Comparison of ENCODE assay signal across 24 cellular contexts in genomic region chr9:130921483-130921806, GRCh38. TPM values are rescaled to one million over a fixed set of nuclear protein-coding genes. Genes with fewer than 3 reads are reported as not detected.
"Had no signal": no experiment of that assay in that cellular context is flagged by ENCODE, and none has a peak within 500 bp of the region (broad histone marks: within the 10 kb centered on the region; RNA-seq: fewer than 3 reads in every experiment).

No MANE protein-coding gene starts in this region.

- H3K4me3 ChIP-seq: colonic mucosa, heart left ventricle, thyroid gland had no signal

- H3K9me3 Mint-ChIP-seq: naive thymus-derived CD4-positive, alpha-beta T cell; type B pancreatic cell had no signal

- H3K27ac ChIP-seq: colonic mucosa, heart left ventricle, thyroid gland had no signal

- H3K4me3 Mint-ChIP-seq: naive thymus-derived CD4-positive, alpha-beta T cell; type B pancreatic cell had no signal

- H3K36me3 Mint-ChIP-seq: naive thymus-derived CD4-positive, alpha-beta T cell; type B pancreatic cell had no signal

- H3K4me1 ChIP-seq: colonic mucosa, thyroid gland had no signal

- H3K27me3 ChIP-seq: colonic mucosa, thyroid gland had no signal

- H3K9me3 ChIP-seq: colonic mucosa, heart left ventricle, thyroid gland had no signal

- H3K4me1 Mint-ChIP-seq: naive thymus-derived CD4-positive, alpha-beta T cell had no signal

- H3K27ac Mint-ChIP-seq: naive thymus-derived CD4-positive, alpha-beta T cell; type B pancreatic cell had no signal

- H3K36me3 ChIP-seq: colonic mucosa, heart left ventricle, thyroid gland had no signal

- DNase-seq: colonic mucosa; dermis blood vessel endothelial cell; effector CD4-positive, alpha-beta T cell; heart left ventricle; hippocampal formation; left colon; mesendoderm; naive thymus-derived CD4-positive, alpha-beta T cell; right cardiac atrium; small intestine; stimulated activated CD4-positive, alpha-beta T cell treated with anti-CD3 and anti-CD28 coated beads, Interleukin-12 subunit alpha, Interleukin-12 subunit beta, amount 100 ng/mL, for 4 hours; stimulated activated CD4-positive, alpha-beta T cell treated with anti-CD3 and anti-CD28 coated beads, Interleukin-2, amount 100 ng/mL, for 48 hours; stimulated activated naive CD4-positive, alpha-beta T cell treated with Interleukin-2 at 50 U/mL for 16 hours; thyroid gland had no signal

RNA-seq across cellular contexts. Expression of gene FIBCD1, which starts 17.6 kb away (rescaled TPM):
- total RNA-seq: glomerular endothelial cell; liver; lung microvascular endothelial cell; mononuclear cell; naive thymus-derived CD4-positive, alpha-beta T cell; pulmonary artery endothelial cell had no signal
- polyA plus RNA-seq: liver; naive thymus-derived CD4-positive, alpha-beta T cell had no signal

RNA-seq across cellular contexts. Expression of gene QRFP, which starts 24.8 kb away (rescaled TPM):
- total RNA-seq: cerebellum; dermis blood vessel endothelial cell; fibroblast of lung; glomerular endothelial cell; heart left ventricle; kidney epithelial cell; left colon; lung microvascular endothelial cell; mononuclear cell; naive thymus-derived CD4-positive, alpha-beta T cell; omental fat pad; pulmonary artery endothelial cell; right cardiac atrium; thyroid gland had no signal
- polyA plus RNA-seq: fibroblast of lung; heart left ventricle; liver; naive thymus-derived CD4-positive, alpha-beta T cell had no signal
